Comparison of ENCODE assay signal across 18 cellular contexts in genomic region chr11:101453682-101454081, GRCh38.
"Had no signal": no experiment of that assay in that cellular context is flagged by ENCODE, and none has a peak within 500 bp of the region (broad histone marks: within the 10 kb centered on the region; RNA-seq: fewer than 3 reads in every experiment).

No MANE protein-coding gene starts in this region.

- H3K9me3 Mint-ChIP-seq: activated T-cell treated with anti-CD3 and anti-CD28 coated beads, Interleukin-2, amount 50 U/mL, for 4 hours; neural progenitor cell had no signal

- H3K27ac ChIP-seq: coronary artery, neural progenitor cell, pancreas, stomach, thoracic aorta, uterus, VCaP had no signal

- H3K36me3 Mint-ChIP-seq: activated CD4-positive, alpha-beta memory T cell treated with anti-CD3 and anti-CD28 coated beads for 36 hours; activated naive CD8-positive, alpha-beta T cell treated with anti-CD3 and anti-CD28 coated beads, Interleukin-2, amount 10 ng/mL, durations not matched to agents 7 days and 5 days; neural progenitor cell had no signal

- H3K27me3 Mint-ChIP-seq: activated CD4-positive, alpha-beta memory T cell treated with anti-CD3 and anti-CD28 coated beads for 36 hours; activated naive CD8-positive, alpha-beta T cell treated with anti-CD3 and anti-CD28 coated beads, Interleukin-2, amount 10 ng/mL, durations not matched to agents 7 days and 5 days had no signal

- H3K4me1 Mint-ChIP-seq: activated naive CD8-positive, alpha-beta T cell treated with anti-CD3 and anti-CD28 coated beads, Interleukin-2, amount 10 ng/mL, durations not matched to agents 7 days and 5 days; neural progenitor cell had no signal

- H3K4me1 ChIP-seq: pancreas, stomach, uterus had no signal

- H3K27me3 ChIP-seq: neural progenitor cell, pancreas, stomach, uterus had no signal

- H3K36me3 ChIP-seq: neural progenitor cell, pancreas, stomach, thoracic aorta, uterus had no signal

- ATAC-seq: activated T-cell treated with anti-CD3 and anti-CD28 coated beads, Interleukin-2, amount 50 U/mL, for 4 hours; pancreas had no signal

- H3K4me3 Mint-ChIP-seq: activated CD4-positive, alpha-beta memory T cell treated with anti-CD3 and anti-CD28 coated beads for 36 hours; activated naive CD8-positive, alpha-beta T cell treated with anti-CD3 and anti-CD28 coated beads, Interleukin-2, amount 10 ng/mL, durations not matched to agents 7 days and 5 days; activated T-cell treated with anti-CD3 and anti-CD28 coated beads, Interleukin-2, amount 50 U/mL, for 4 hours; neural progenitor cell had no signal

- DNase-seq: activated CD4-positive, alpha-beta memory T cell treated with anti-CD3 and anti-CD28 coated beads for 36 hours; activated naive CD8-positive, alpha-beta T cell treated with anti-CD3 and anti-CD28 coated beads, Interleukin-2, amount 10 ng/mL, durations not matched to agents 7 days and 5 days; activated T-cell treated with anti-CD3 and anti-CD28 coated beads, Interleukin-2, amount 50 U/mL, for 4 hours; aorta; caudate nucleus; effector CD4-positive, alpha-beta T cell; hippocampal formation; kidney glomerular epithelial cell; midbrain; pancreas; retina; stimulated activated CD4-positive, alpha-beta T cell treated with anti-CD3 and anti-CD28 coated beads, Interleukin-15, amount 100 ng/mL, for 24 hours; stomach; uterus had no signal

- H3K9me3 ChIP-seq: pancreas, stomach, thoracic aorta, uterus had no signal

- H3K27ac Mint-ChIP-seq: activated CD4-positive, alpha-beta memory T cell treated with anti-CD3 and anti-CD28 coated beads for 36 hours; activated naive CD8-positive, alpha-beta T cell treated with anti-CD3 and anti-CD28 coated beads, Interleukin-2, amount 10 ng/mL, durations not matched to agents 7 days and 5 days; neural progenitor cell had no signal

- H3K4me3 ChIP-seq: coronary artery, neural progenitor cell, pancreas, stomach, thoracic aorta, uterus had no signal
